In genomic region chr15:91552555-91552954, GRCh38 we compare ENCODE assay signal across 24 cellular contexts.
DNase-seq lines count a peak whose midpoint lies in the region; ATAC-seq, FAIRE-seq and TF ChIP-seq lines count a peak whose summit lies in the region.
"Had no signal": no experiment of that assay in that cellular context is flagged by ENCODE, and none has a peak within 500 bp of the region (broad histone marks: within the 10 kb centered on the region; RNA-seq: fewer than 3 reads in every experiment).

No MANE protein-coding gene starts in this region.

- intact Hi-C loops in kidney (cut with DNase I) = no loop called here
- intact Hi-C loops in natural killer cell (cut with micrococcal nuclease) = no loop called here

- no peak overlapping the region for H3K9ac ChIP-seq in kidney (ENCODE audit: low read length in 2 of 2)

- peak overlapping the region; percentile 59 for H3K4me3 Mint-ChIP-seq in glutamatergic neuron (ENCODE audit: unreplicated experiment)
- no peak overlapping the region for H3K4me3 Mint-ChIP-seq in natural killer cell
- H3K4me3 Mint-ChIP-seq: activated CD4-positive, alpha-beta T cell treated with anti-CD3 and anti-CD28 coated beads, Interleukin-2, amount 10 ng/mL, durations not matched to agents 7 days and 5 days; activated T-cell treated with anti-CD3 and anti-CD28 coated beads, Interleukin-2, amount 50 U/mL, for 24 hours; CD4-positive, alpha-beta T cell; mesothelial cell of epicardium; nephron had no signal

- DNase-seq in NCI-H1105 treated with DMSO at 0.1 percent for 48 hours (lab: John Stamatoyannopoulos, UW) (peak; percentile 32), NCI-H1105 (lab: John Stamatoyannopoulos, UW) (no peak), COLO668 (lab: John Stamatoyannopoulos, UW; ENCODE audit: unreplicated experiment) (peak; percentile 24), NCI-H2171 treated with DMSO at 0.1 percent for 48 hours (lab: John Stamatoyannopoulos, UW) (peak; percentile 79), glutamatergic neuron (no peak), kidney (no peak), T-helper 1 cell (no peak), natural killer cell (no peak)
- DNase-seq: activated CD4-positive, alpha-beta T cell treated with anti-CD3 and anti-CD28 coated beads, Interleukin-2, amount 10 ng/mL, durations not matched to agents 7 days and 5 days; activated gamma-delta T cell; activated T-cell treated with anti-CD3 and anti-CD28 coated beads, Interleukin-2, amount 50 U/mL, for 24 hours; CD4-positive, alpha-beta T cell; cerebellar nuclear complex; GDM1; islet precursor cell; Karpas-422; OCI-M1; stimulated activated naive CD8-positive, alpha-beta T cell treated with anti-CD3 and anti-CD28 coated beads, Interleukin-15, Interleukin-2, amounts not matched to agents 100 U/mL and 50 U/mL, for 24 hours; uterus had no signal

- H3K4me3 ChIP-seq in kidney (ENCODE audit: low read length in 2 of 2) = no peak overlapping the region
- H3K4me3 ChIP-seq: uterus had no signal

- no peak for TF ChIP-seq CTCF in glutamatergic neuron (IDR thresholded peaks at IDR 0.05; ENCODE audit: partially characterized antibody, unreplicated experiment)
- no peak for TF ChIP-seq CTCF in kidney (IDR thresholded peaks at IDR 0.05; ENCODE audit: borderline replicate concordance, extremely low read depth, insufficient read depth)
- TF ChIP-seq CTCF in natural killer cell (IDR thresholded peaks at IDR 0.05) = no peak

- H3K36me3 Mint-ChIP-seq in glutamatergic neuron (ENCODE audit: unreplicated experiment) (no peaks in the 10 kb centered on the region), natural killer cell (no peaks in the 10 kb centered on the region)
- H3K36me3 Mint-ChIP-seq: mesothelial cell of epicardium had no signal

- H3K27ac Mint-ChIP-seq in glutamatergic neuron (ENCODE audit: unreplicated experiment) (peak overlapping the region; percentile 41), natural killer cell (no peak overlapping the region)
- H3K27ac Mint-ChIP-seq: activated CD4-positive, alpha-beta T cell treated with anti-CD3 and anti-CD28 coated beads, Interleukin-2, amount 10 ng/mL, durations not matched to agents 7 days and 5 days; activated T-cell treated with anti-CD3 and anti-CD28 coated beads, Interleukin-2, amount 50 U/mL, for 24 hours; CD4-positive, alpha-beta T cell; mesothelial cell of epicardium; nephron had no signal

- H3K36me3 ChIP-seq in kidney (ENCODE audit: control insufficient read depth in 1 of 2, insufficient read depth in 2 of 2, low read length in 2 of 2) = no peaks in the 10 kb centered on the region
- H3K36me3 ChIP-seq: uterus had no signal

- no peaks in the 10 kb centered on the region for H3K4me1 ChIP-seq in kidney (ENCODE audit: control insufficient read depth in 1 of 2, insufficient read depth in 1 of 2, low read depth in 1 of 2, low read length in 2 of 2)
- H3K4me1 ChIP-seq: uterus had no signal

- peaks cover 2% of the 10 kb centered on the region for H3K9me3 Mint-ChIP-seq in glutamatergic neuron (ENCODE audit: unreplicated experiment)
- no peaks in the 10 kb centered on the region for H3K9me3 Mint-ChIP-seq in natural killer cell
- H3K9me3 Mint-ChIP-seq: activated T-cell treated with anti-CD3 and anti-CD28 coated beads, Interleukin-2, amount 50 U/mL, for 24 hours; CD4-positive, alpha-beta T cell; mesothelial cell of epicardium; nephron had no signal

- FAIRE-seq in kidney (lab: Jason Lieb, UNC) = no peak
- FAIRE-seq: A204.1, HepG2 had no signal

- H3K27ac ChIP-seq in kidney (ENCODE audit: low read depth in 2 of 2, low read length in 2 of 2) = no peak overlapping the region
- H3K27ac ChIP-seq: uterus, VCaP had no signal

- H3K9me3 ChIP-seq in kidney (ENCODE audit: control insufficient read depth in 1 of 2, low read length in 2 of 2) = no peaks in the 10 kb centered on the region
- H3K9me3 ChIP-seq: uterus had no signal

- H3K27me3 Mint-ChIP-seq in glutamatergic neuron (ENCODE audit: unreplicated experiment) = peaks cover 1% of the 10 kb centered on the region
- H3K27me3 Mint-ChIP-seq in natural killer cell (ENCODE audit: low read depth in 2 of 2) = peaks cover 0 to 10% of the 10 kb centered on the region in 2 donors
- H3K27me3 Mint-ChIP-seq: activated T-cell treated with anti-CD3 and anti-CD28 coated beads, Interleukin-2, amount 50 U/mL, for 24 hours; CD4-positive, alpha-beta T cell had no signal

- no peak for ATAC-seq in natural killer cell
- ATAC-seq: HepG2; stimulated activated naive CD8-positive, alpha-beta T cell treated with anti-CD3 and anti-CD28 coated beads, Interleukin-15, Interleukin-2, amounts not matched to agents 100 U/mL and 50 U/mL, for 24 hours had no signal

- peaks cover 40% of the 10 kb centered on the region for H3K4me1 Mint-ChIP-seq in glutamatergic neuron (ENCODE audit: low read depth, unreplicated experiment)
- no peaks in the 10 kb centered on the region for H3K4me1 Mint-ChIP-seq in natural killer cell
- H3K4me1 Mint-ChIP-seq: activated CD4-positive, alpha-beta T cell treated with anti-CD3 and anti-CD28 coated beads, Interleukin-2, amount 10 ng/mL, durations not matched to agents 7 days and 5 days; mesothelial cell of epicardium had no signal

Comparison
In these comparisons a context has a peak if more than half of its experiments do, and no peak if none do; other contexts are left out.
1. DNase-seq: peak in NCI-H1105 treated with DMSO at 0.1 percent for 48 hours (single experiment), COLO668 (single experiment) and NCI-H2171 treated with DMSO at 0.1 percent for 48 hours (single experiment); none in NCI-H1105 (single experiment), glutamatergic neuron (single experiment), kidney (single experiment), T-helper 1 cell (0 of 5) and natural killer cell (single experiment).